In genomic region chr10:12500406-12501303, GRCh38 we compare ENCODE assay signal across 1 cellular context.
TF ChIP-seq lines count a peak whose summit lies in the region.

No MANE protein-coding gene starts in this region.

TF ChIP-seq in GM23338, 12 proteins besides CTCF, POLR2A, EP300 and RAD21 (continued from another document):
- TF ChIP-seq, protein P1, sequence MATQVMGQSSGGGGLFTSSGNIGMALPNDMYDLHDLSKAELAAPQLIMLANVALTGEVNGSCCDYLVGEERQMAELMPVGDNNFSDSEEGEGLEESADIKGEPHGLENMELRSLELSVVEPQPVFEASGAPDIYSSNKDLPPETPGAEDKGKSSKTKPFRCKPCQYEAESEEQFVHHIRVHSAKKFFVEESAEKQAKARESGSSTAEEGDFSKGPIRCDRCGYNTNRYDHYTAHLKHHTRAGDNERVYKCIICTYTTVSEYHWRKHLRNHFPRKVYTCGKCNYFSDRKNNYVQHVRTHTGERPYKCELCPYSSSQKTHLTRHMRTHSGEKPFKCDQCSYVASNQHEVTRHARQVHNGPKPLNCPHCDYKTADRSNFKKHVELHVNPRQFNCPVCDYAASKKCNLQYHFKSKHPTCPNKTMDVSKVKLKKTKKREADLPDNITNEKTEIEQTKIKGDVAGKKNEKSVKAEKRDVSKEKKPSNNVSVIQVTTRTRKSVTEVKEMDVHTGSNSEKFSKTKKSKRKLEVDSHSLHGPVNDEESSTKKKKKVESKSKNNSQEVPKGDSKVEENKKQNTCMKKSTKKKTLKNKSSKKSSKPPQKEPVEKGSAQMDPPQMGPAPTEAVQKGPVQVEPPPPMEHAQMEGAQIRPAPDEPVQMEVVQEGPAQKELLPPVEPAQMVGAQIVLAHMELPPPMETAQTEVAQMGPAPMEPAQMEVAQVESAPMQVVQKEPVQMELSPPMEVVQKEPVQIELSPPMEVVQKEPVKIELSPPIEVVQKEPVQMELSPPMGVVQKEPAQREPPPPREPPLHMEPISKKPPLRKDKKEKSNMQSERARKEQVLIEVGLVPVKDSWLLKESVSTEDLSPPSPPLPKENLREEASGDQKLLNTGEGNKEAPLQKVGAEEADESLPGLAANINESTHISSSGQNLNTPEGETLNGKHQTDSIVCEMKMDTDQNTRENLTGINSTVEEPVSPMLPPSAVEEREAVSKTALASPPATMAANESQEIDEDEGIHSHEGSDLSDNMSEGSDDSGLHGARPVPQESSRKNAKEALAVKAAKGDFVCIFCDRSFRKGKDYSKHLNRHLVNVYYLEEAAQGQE (IDR thresholded peaks at IDR 0.05; ENCODE audit: unreplicated experiment) = no peak
